Comparison of ENCODE assay signal across 1 cellular context in the genomic region with DNA sequence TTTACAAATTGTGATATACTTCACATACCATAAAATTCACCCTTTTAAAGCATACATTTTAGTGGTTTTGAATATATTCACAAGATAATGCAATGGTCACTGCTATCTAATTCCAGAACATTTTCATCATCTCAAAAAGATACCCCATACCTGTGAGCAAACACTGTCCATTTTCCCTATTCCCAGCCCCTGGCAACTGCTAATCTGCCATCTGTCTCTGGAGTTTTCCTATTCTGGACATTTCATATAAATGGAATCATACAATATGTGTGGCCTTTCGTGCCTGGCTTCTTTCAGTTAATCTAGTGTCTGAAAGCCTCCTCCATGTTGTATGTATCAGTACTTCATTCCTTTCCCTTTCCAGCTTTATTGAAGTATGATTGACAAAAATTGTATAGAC.
TF ChIP-seq lines count a peak whose summit lies in the region.

No MANE protein-coding gene starts in this region.

TF ChIP-seq in K562, 482 proteins besides CTCF, POLR2A, EP300 and RAD21 (continued from another document):
- TF ChIP-seq, protein P1, sequence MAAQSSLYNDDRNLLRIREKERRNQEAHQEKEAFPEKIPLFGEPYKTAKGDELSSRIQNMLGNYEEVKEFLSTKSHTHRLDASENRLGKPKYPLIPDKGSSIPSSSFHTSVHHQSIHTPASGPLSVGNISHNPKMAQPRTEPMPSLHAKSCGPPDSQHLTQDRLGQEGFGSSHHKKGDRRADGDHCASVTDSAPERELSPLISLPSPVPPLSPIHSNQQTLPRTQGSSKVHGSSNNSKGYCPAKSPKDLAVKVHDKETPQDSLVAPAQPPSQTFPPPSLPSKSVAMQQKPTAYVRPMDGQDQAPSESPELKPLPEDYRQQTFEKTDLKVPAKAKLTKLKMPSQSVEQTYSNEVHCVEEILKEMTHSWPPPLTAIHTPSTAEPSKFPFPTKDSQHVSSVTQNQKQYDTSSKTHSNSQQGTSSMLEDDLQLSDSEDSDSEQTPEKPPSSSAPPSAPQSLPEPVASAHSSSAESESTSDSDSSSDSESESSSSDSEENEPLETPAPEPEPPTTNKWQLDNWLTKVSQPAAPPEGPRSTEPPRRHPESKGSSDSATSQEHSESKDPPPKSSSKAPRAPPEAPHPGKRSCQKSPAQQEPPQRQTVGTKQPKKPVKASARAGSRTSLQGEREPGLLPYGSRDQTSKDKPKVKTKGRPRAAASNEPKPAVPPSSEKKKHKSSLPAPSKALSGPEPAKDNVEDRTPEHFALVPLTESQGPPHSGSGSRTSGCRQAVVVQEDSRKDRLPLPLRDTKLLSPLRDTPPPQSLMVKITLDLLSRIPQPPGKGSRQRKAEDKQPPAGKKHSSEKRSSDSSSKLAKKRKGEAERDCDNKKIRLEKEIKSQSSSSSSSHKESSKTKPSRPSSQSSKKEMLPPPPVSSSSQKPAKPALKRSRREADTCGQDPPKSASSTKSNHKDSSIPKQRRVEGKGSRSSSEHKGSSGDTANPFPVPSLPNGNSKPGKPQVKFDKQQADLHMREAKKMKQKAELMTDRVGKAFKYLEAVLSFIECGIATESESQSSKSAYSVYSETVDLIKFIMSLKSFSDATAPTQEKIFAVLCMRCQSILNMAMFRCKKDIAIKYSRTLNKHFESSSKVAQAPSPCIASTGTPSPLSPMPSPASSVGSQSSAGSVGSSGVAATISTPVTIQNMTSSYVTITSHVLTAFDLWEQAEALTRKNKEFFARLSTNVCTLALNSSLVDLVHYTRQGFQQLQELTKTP (IDR thresholded peaks at IDR 0.05; ENCODE audit: low read depth in 1 of 2, partially characterized antibody in 2 of 2) = no peak
- no peak for TF ChIP-seq HDAC3 (IDR thresholded peaks at IDR 0.05; ENCODE audit: borderline replicate concordance, partially characterized antibody)
- TF ChIP-seq CEBPB (tag; IDR thresholded peaks at IDR 0.05) = no peak
- TF ChIP-seq ZNF23 (CRISPR knock-in tag; IDR thresholded peaks at IDR 0.05) = no peak
- TF ChIP-seq, protein P2, sequence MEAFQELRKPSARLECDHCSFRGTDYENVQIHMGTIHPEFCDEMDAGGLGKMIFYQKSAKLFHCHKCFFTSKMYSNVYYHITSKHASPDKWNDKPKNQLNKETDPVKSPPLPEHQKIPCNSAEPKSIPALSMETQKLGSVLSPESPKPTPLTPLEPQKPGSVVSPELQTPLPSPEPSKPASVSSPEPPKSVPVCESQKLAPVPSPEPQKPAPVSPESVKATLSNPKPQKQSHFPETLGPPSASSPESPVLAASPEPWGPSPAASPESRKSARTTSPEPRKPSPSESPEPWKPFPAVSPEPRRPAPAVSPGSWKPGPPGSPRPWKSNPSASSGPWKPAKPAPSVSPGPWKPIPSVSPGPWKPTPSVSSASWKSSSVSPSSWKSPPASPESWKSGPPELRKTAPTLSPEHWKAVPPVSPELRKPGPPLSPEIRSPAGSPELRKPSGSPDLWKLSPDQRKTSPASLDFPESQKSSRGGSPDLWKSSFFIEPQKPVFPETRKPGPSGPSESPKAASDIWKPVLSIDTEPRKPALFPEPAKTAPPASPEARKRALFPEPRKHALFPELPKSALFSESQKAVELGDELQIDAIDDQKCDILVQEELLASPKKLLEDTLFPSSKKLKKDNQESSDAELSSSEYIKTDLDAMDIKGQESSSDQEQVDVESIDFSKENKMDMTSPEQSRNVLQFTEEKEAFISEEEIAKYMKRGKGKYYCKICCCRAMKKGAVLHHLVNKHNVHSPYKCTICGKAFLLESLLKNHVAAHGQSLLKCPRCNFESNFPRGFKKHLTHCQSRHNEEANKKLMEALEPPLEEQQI (IDR thresholded peaks at IDR 0.05) = no peak
TF ChIP-seq in K562: peak in this region for 0.
